Comparison of ENCODE assay signal across 9 cellular contexts in the genomic region with DNA sequence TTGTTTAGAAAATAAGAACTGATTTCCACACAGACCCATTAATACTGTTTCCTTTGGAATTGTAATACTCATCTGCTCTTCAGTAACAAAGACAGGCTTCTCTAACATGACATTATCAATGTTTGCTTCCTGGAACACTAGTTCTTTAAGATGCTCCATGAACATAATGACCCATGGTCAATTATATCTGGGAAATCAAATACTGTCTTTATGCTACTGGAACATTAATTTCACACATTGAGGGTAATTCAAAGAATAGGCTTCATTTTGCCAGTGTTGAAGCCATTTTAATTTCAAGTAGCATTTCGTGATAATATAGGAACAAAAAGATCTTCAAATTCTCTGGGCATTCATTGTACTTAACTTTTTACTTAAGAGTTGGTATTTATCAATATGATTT.
"Had no signal": no experiment of that assay in that cellular context is flagged by ENCODE, and none has a peak within 500 bp of the region (broad histone marks: within the 10 kb centered on the region; RNA-seq: fewer than 3 reads in every experiment).

No MANE protein-coding gene starts in this region.

- H2AFZ ChIP-seq: GM23338 had no signal

- FAIRE-seq: H1, H54, HepG2 had no signal

- H3K4me2 ChIP-seq: GM23338 had no signal

- H3K4me3 ChIP-seq: GM23338 had no signal

- ATAC-seq: GM23338, HCT116, HepG2 had no signal

- H3K27ac ChIP-seq: HL-60 had no signal

- DNase-seq: H9, HFFc6, KBM-7 had no signal
